Comparison of ENCODE assay signal across 8 cellular contexts in the genomic region with DNA sequence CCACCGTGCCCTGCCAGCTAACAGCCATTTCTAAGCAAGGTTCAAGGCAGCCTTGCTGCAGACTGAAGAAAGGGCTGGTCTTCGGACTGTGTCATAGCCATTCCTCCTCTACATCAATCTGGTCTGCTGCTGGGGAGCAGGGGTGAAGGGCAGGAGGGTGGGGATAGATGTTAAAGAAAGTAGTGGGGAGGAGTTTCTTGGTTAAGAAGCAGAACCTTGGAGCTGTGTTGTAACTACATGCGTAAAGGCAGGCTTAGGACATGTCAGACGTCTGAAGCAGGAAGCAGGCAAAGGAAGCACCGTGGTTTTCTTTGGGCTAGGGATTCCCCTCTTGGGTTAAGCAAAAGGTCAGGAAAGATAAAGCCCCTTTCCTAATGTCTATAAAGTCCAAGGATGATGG. TPM values are rescaled to one million over a fixed set of nuclear protein-coding genes. Genes with fewer than 3 reads are reported as not detected.
DNase-seq lines count a peak whose midpoint lies in the region; ATAC-seq and TF ChIP-seq lines count a peak whose summit lies in the region.

No MANE protein-coding gene starts in this region.

- TF ChIP-seq CTCF in brain (conservative IDR thresholded peaks at IDR 0.05) = no peak
- TF ChIP-seq CTCF in lung (IDR thresholded peaks at IDR 0.05; ENCODE audit: control extremely low read depth, extremely low read depth) = no peak
- TF ChIP-seq CTCF in transverse colon (IDR thresholded peaks at IDR 0.05) = no peak
- TF ChIP-seq CTCF in A673 (conservative IDR thresholded peaks at IDR 0.05; ENCODE audit: low read depth, low read length) = no peak

- peaks cover 4 to 7% of the 10 kb centered on the region in 2 donors for H3K36me3 ChIP-seq in lung (ENCODE audit: control insufficient read depth in 2 of 2, insufficient read depth in 2 of 2, low read length in 2 of 2)
- peaks cover 0 to 12% (median 0%) of the 10 kb centered on the region in 4 donors for H3K36me3 ChIP-seq in transverse colon
- peaks cover 23% of the 10 kb centered on the region for H3K36me3 ChIP-seq in A673 (ENCODE audit: insufficient read depth, low read length, poor library complexity, severe bottlenecking)

- H3K4me3 ChIP-seq in lung (no peak overlapping the region), transverse colon (no peak overlapping the region), A673 (ENCODE audit: low read depth, low read length, poor library complexity, severe bottlenecking) (no peak overlapping the region)

- H3K4me3 Mint-ChIP-seq in activated naive CD4-positive, alpha-beta T cell treated with anti-CD3 and anti-CD28 coated beads for 36 hours = no peak overlapping the region
- no peak overlapping the region for H3K4me3 Mint-ChIP-seq in brain

- BruUV-seq in A673 (replicated peaks; lab: Mats Ljungman, UMichigan) = no TSS peak

- H3K4me1 ChIP-seq in lung (ENCODE audit: control insufficient read depth in 2 of 2, insufficient read depth in 2 of 2, low read length in 2 of 2) = peaks cover 8% of the 10 kb centered on the region in 2 donors
- peaks cover 16 to 86% (median 27%) of the 10 kb centered on the region in 4 donors for H3K4me1 ChIP-seq in transverse colon
- H3K4me1 ChIP-seq in A673 (ENCODE audit: insufficient read depth, low read length, poor library complexity, severe bottlenecking) = peaks cover 17% of the 10 kb centered on the region

- no peaks in the 10 kb centered on the region for H3K9me3 Mint-ChIP-seq in activated naive CD4-positive, alpha-beta T cell treated with anti-CD3 and anti-CD28 coated beads for 36 hours
- no peaks in the 10 kb centered on the region for H3K9me3 Mint-ChIP-seq in brain

- H3K27me3 Mint-ChIP-seq in activated naive CD4-positive, alpha-beta T cell treated with anti-CD3 and anti-CD28 coated beads for 36 hours (ENCODE audit: low read depth) = no peaks in the 10 kb centered on the region
- H3K27me3 Mint-ChIP-seq in brain = no peaks in the 10 kb centered on the region

- H3K27ac ChIP-seq in lung (ENCODE audit: low read depth in 1 of 2, low read length in 1 of 2) (peak overlapping the region in 1 of 2 donors; percentile 64), transverse colon (peak overlapping the region; percentile 43 to 88 (median 80)), A673 (ENCODE audit: low read depth, low read length, poor library complexity, severe bottlenecking) (no peak overlapping the region)

- no peaks in the 10 kb centered on the region for H3K9me3 ChIP-seq in lung (ENCODE audit: control insufficient read depth in 2 of 2, insufficient read depth in 1 of 2, low read length in 1 of 2)
- H3K9me3 ChIP-seq in transverse colon = no peaks in the 10 kb centered on the region
- H3K9me3 ChIP-seq in A673 (ENCODE audit: low read depth, low read length, poor library complexity, severe bottlenecking) = no peaks in the 10 kb centered on the region

- H3K4me1 Mint-ChIP-seq in activated naive CD4-positive, alpha-beta T cell treated with anti-CD3 and anti-CD28 coated beads for 36 hours (ENCODE audit: low read depth) = peaks cover 60% of the 10 kb centered on the region
- H3K4me1 Mint-ChIP-seq in brain = peaks cover 43% of the 10 kb centered on the region

- ATAC-seq in lung (ENCODE audit: insufficient read depth, low FRiP score) = peak; percentile 13
- no peak for ATAC-seq in GM18873 (IDR thresholded peaks at IDR 0.05; ENCODE audit: low FRiP score, unreplicated experiment)

- peak; percentile 46 for DNase-seq in activated naive CD4-positive, alpha-beta T cell treated with anti-CD3 and anti-CD28 coated beads for 36 hours
- no peak for DNase-seq in activated naive CD4-positive, alpha-beta T cell treated with anti-CD3 and anti-CD28 coated beads, Interleukin-2, amount 50 U/mL, for 16 hours
- DNase-seq in lung (ENCODE audit: low spot score) (peak; percentile 31), transverse colon (peak; percentile 19), NCI-H1417 treated with DMSO at 0.1 percent for 48 hours (lab: John Stamatoyannopoulos, UW) (no peak), A673 (ENCODE audit: low spot score) (no peak)

- intact Hi-C loops in activated naive CD4-positive, alpha-beta T cell treated with anti-CD3 and anti-CD28 coated beads for 36 hours (cut with micrococcal nuclease) = loop anchor here (2.0 to 5.0 kb wide), 2 partner anchors 14 to 102 kb away; no protein-coding TSS in a partner anchor
- intact Hi-C loops in transverse colon (cut with DNase I; ENCODE audit: low total_unique reads) (no loop called here), A673 (cut with micrococcal nuclease; ENCODE audit: unreplicated experiment) (no loop called here)

- 42 to 47% methylated on average over 5 of the region's 5 CpGs for WGBS in lung, 2 donors
- WGBS in transverse colon (ENCODE audit: low coverage in 1 of 2), 2 donors = 65 to 100% methylated on average over 1 to 5 of the region's 5 CpGs

- POLR2A ChIA-PET in A673 (lab: Charles Lee; ENCODE audit: low non-redundant PET) = no interaction called here

- no peak for TF ChIP-seq POLR2A in transverse colon (IDR thresholded peaks at IDR 0.05)

- peak; percentile 28 for TF ChIP-seq EP300 in transverse colon (IDR thresholded peaks at IDR 0.05; ENCODE audit: low read depth)

- CTCF ChIA-PET in activated naive CD4-positive, alpha-beta T cell treated with anti-CD3 and anti-CD28 coated beads for 36 hours (lab: Charles Lee) = interaction anchor here (0.9 to 1.3 kb wide), 5 partner anchors 13 to 160 kb away, joined by 3 to 6 read pairs (median 4); no protein-coding TSS in a partner anchor
- CTCF ChIA-PET in A673 (lab: Charles Lee) = no interaction called here

- peaks cover 19% of the 10 kb centered on the region for H3K36me3 Mint-ChIP-seq in activated naive CD4-positive, alpha-beta T cell treated with anti-CD3 and anti-CD28 coated beads for 36 hours (ENCODE audit: low read depth)
- peaks cover 48% of the 10 kb centered on the region for H3K36me3 Mint-ChIP-seq in brain

- no peaks in the 10 kb centered on the region for H3K27me3 ChIP-seq in lung (ENCODE audit: control insufficient read depth, insufficient read depth)
- no peaks in the 10 kb centered on the region for H3K27me3 ChIP-seq in transverse colon
- H3K27me3 ChIP-seq in A673 (replicated peaks; ENCODE audit: insufficient read depth, low read depth, low read length, poor library complexity) = no peaks in the 10 kb centered on the region

- peak overlapping the region; percentile 43 for H3K27ac Mint-ChIP-seq in activated naive CD4-positive, alpha-beta T cell treated with anti-CD3 and anti-CD28 coated beads for 36 hours
- peak overlapping the region in 3 of 5 experiments; percentile 4 to 53 (median 42) for H3K27ac Mint-ChIP-seq in brain

- in situ Hi-C loops in transverse colon (cut with MboI; ENCODE audit: low pct_ligation_motif_present in 1 of 4, low pct_unique_long_range_greater_than_20kb in 1 of 4, low sequenced_read_pairs in 3 of 4) = loop anchor here in 2 of 4 donors (25.0 kb wide), 1 partner anchor 342 kb away; no protein-coding TSS in a partner anchor

RNA-seq across cellular contexts. Expression of gene NEK9, which starts 18.1 kb away (rescaled TPM):
- total RNA-seq in activated naive CD4-positive, alpha-beta T cell treated with anti-CD3 and anti-CD28 coated beads for 36 hours = 10 to 100 TPM; 53.5 to 55.6 TPM
- polyA plus RNA-seq in brain (ENCODE audit: insufficient read depth, low read depth, low replicate concordance) = 37.7 TPM
- 10 to 100 TPM; 74.1 to 76.3 TPM for total RNA-seq in lung
- polyA plus RNA-seq in lung = 10 to 100 TPM; 23.1 to 32.4 TPM
- total RNA-seq in transverse colon = 100 to 1,000 TPM in 1 of 4 donors, 10 to 100 TPM in 3; 24.4 to 121 (median 53.4) TPM
- 75.8 and 76.1 TPM in 2 replicates for total RNA-seq in A673 (2021)

RNA-seq across cellular contexts. Expression of gene TMED10, which starts 31.5 kb away (rescaled TPM):
- total RNA-seq in activated naive CD4-positive, alpha-beta T cell treated with anti-CD3 and anti-CD28 coated beads for 36 hours = 100 to 1,000 TPM; 151 to 156 TPM
- 227 TPM for polyA plus RNA-seq in brain (ENCODE audit: insufficient read depth, low read depth, low replicate concordance)
- 100 to 1,000 TPM; 217 to 398 TPM for total RNA-seq in lung
- 100 to 1,000 TPM in 1 of 2 donors, 10 to 100 TPM in 1; 79.5 to 332 TPM for polyA plus RNA-seq in lung
- 100 to 1,000 TPM in 3 of 4 donors, 10 to 100 TPM in 1; 70.3 to 255 (median 244) TPM for total RNA-seq in transverse colon
- total RNA-seq in A673 (2021) = 275 and 278 TPM in 2 replicates

Comparison
In these comparisons a context has a peak if more than half of its experiments do, and no peak if none do; other contexts are left out.
1. DNase-seq: peak in activated naive CD4-positive, alpha-beta T cell treated with anti-CD3 and anti-CD28 coated beads for 36 hours (single experiment), lung (single experiment) and transverse colon (single experiment); none in activated naive CD4-positive, alpha-beta T cell treated with anti-CD3 and anti-CD28 coated beads, Interleukin-2, amount 50 U/mL, for 16 hours (single experiment), NCI-H1417 treated with DMSO at 0.1 percent for 48 hours (single experiment) and A673 (single experiment).